ENCODE assay signal across 17 cellular contexts in genomic region chr16:20838250-20838649, GRCh38.
"Had no signal": no experiment of that assay in that cellular context is flagged by ENCODE, and none has a peak within 500 bp of the region (broad histone marks: within the 10 kb centered on the region; RNA-seq: fewer than 3 reads in every experiment).

No MANE protein-coding gene starts in this region.

- H3K27me3 Mint-ChIP-seq: activated CD4-positive, alpha-beta memory T cell treated with anti-CD3 and anti-CD28 coated beads, Interleukin-2, amount 10 ng/mL, durations not matched to agents 7 days and 5 days; activated CD8-positive, alpha-beta memory T cell treated with anti-CD3 and anti-CD28 coated beads, Interleukin-2, amount 10 ng/mL, durations not matched to agents 7 days and 5 days; activated naive CD8-positive, alpha-beta T cell treated with anti-CD3 and anti-CD28 coated beads for 36 hours; progenitor cell of endocrine pancreas; stimulated activated naive CD8-positive, alpha-beta T cell treated with anti-CD3 and anti-CD28 coated beads, Interleukin-15, Interleukin-2, amounts not matched to agents 100 ng/mL and 50 ng/mL, for 24 hours had no signal

- H3K9me3 ChIP-seq: suprapubic skin, vagina had no signal

- H3K4me1 Mint-ChIP-seq: activated naive CD8-positive, alpha-beta T cell treated with anti-CD3 and anti-CD28 coated beads for 36 hours; immature natural killer cell; neural crest cell had no signal

- H3K4me1 ChIP-seq: suprapubic skin, transverse colon, vagina had no signal

- DNase-seq: activated CD4-positive, alpha-beta memory T cell treated with anti-CD3 and anti-CD28 coated beads, Interleukin-2, amount 10 ng/mL, durations not matched to agents 7 days and 5 days; activated CD4-positive, alpha-beta T cell treated with anti-CD3 and anti-CD28 coated beads for 48 hours; activated CD4-positive, CD25-positive, alpha-beta regulatory T cell; activated CD8-positive, alpha-beta memory T cell treated with anti-CD3 and anti-CD28 coated beads, Interleukin-2, amount 10 ng/mL, durations not matched to agents 7 days and 5 days; activated naive CD4-positive, alpha-beta T cell; activated naive CD8-positive, alpha-beta T cell treated with anti-CD3 and anti-CD28 coated beads for 36 hours; amniotic stem cell; dorsolateral prefrontal cortex; immature natural killer cell; kidney glomerular epithelial cell; left ventricle myocardium superior; transverse colon had no signal

- H3K27ac Mint-ChIP-seq: activated CD4-positive, alpha-beta memory T cell treated with anti-CD3 and anti-CD28 coated beads, Interleukin-2, amount 10 ng/mL, durations not matched to agents 7 days and 5 days; activated CD8-positive, alpha-beta memory T cell treated with anti-CD3 and anti-CD28 coated beads, Interleukin-2, amount 10 ng/mL, durations not matched to agents 7 days and 5 days; activated naive CD8-positive, alpha-beta T cell treated with anti-CD3 and anti-CD28 coated beads for 36 hours; immature natural killer cell; progenitor cell of endocrine pancreas; stimulated activated naive CD8-positive, alpha-beta T cell treated with anti-CD3 and anti-CD28 coated beads, Interleukin-15, Interleukin-2, amounts not matched to agents 100 ng/mL and 50 ng/mL, for 24 hours had no signal

- H3K36me3 ChIP-seq: transverse colon had no signal

- H3K4me3 ChIP-seq: dorsolateral prefrontal cortex, suprapubic skin, transverse colon, vagina had no signal

- ATAC-seq: activated CD8-positive, alpha-beta memory T cell treated with anti-CD3 and anti-CD28 coated beads, Interleukin-2, amount 10 ng/mL, durations not matched to agents 7 days and 5 days; left ventricle myocardium superior had no signal

- H3K27ac ChIP-seq: dorsolateral prefrontal cortex, suprapubic skin, transverse colon, vagina had no signal

- H3K4me3 Mint-ChIP-seq: activated CD4-positive, alpha-beta memory T cell treated with anti-CD3 and anti-CD28 coated beads, Interleukin-2, amount 10 ng/mL, durations not matched to agents 7 days and 5 days; activated CD8-positive, alpha-beta memory T cell treated with anti-CD3 and anti-CD28 coated beads, Interleukin-2, amount 10 ng/mL, durations not matched to agents 7 days and 5 days; activated naive CD8-positive, alpha-beta T cell treated with anti-CD3 and anti-CD28 coated beads for 36 hours; immature natural killer cell; neural crest cell; stimulated activated naive CD8-positive, alpha-beta T cell treated with anti-CD3 and anti-CD28 coated beads, Interleukin-15, Interleukin-2, amounts not matched to agents 100 ng/mL and 50 ng/mL, for 24 hours had no signal
